Comparison of ENCODE assay signal across 9 cellular contexts in genomic region chr5:135245521-135246499, GRCh38.
A peak's percentile ranks its signal among the peaks of the same experiment; 100 is the strongest.
DNase-seq lines count a peak whose midpoint lies in the region; ATAC-seq and TF ChIP-seq lines count a peak whose summit lies in the region.
"Had no signal": no experiment of that assay in that cellular context is flagged by ENCODE, and none has a peak within 500 bp of the region (broad histone marks: within the 10 kb centered on the region; RNA-seq: fewer than 3 reads in every experiment).

No MANE protein-coding gene starts in this region.

- no peak overlapping the region for H3K27ac ChIP-seq in thyroid gland

- ATAC-seq in esophagus mucosa (peak; percentile 76), GM19351 (IDR thresholded peaks at IDR 0.05; ENCODE audit: unreplicated experiment) (no peak)

- 78 to 91% methylated on average over 8 of the region's 8 CpGs for WGBS in thyroid gland, 2 donors

- H3K27me3 ChIP-seq in thyroid gland = no peaks in the 10 kb centered on the region

- intact Hi-C loops in thyroid gland (cut with DNase I) = no loop called here

- no peak for TF ChIP-seq POLR2A in thyroid gland (IDR thresholded peaks at IDR 0.05)

- H3K4me3 ChIP-seq in thyroid gland (replicated peaks in 1 of 3) = no peak overlapping the region

- H3K9me3 ChIP-seq in thyroid gland = no peaks in the 10 kb centered on the region

- H3K4me1 ChIP-seq in thyroid gland = peaks cover 32 to 49% of the 10 kb centered on the region in 2 donors

- TF ChIP-seq CTCF in thyroid gland (IDR thresholded peaks at IDR 0.05) = no peak

- H3K36me3 ChIP-seq in thyroid gland = no peaks in the 10 kb centered on the region

- DNase-seq in GM03348 (ENCODE audit: low spot score) (peak; percentile 82), RPMI7951 (ENCODE audit: low read depth) (peak; percentile 82), retina (peak; percentile 1), DMS53 treated with DMSO at 0.1 percent for 48 hours (lab: John Stamatoyannopoulos, UW; ENCODE audit: unreplicated experiment) (no peak), NCI-H1694 (lab: John Stamatoyannopoulos, UW) (no peak), thyroid gland (no peak)
- DNase-seq: cerebellar nuclear complex had no signal

Comparison
In these comparisons a context has a peak if more than half of its experiments do, and no peak if none do; other contexts are left out.
1. DNase-seq: peak in GM03348 (single experiment), RPMI7951 (single experiment) and retina (single experiment); none in DMS53 treated with DMSO at 0.1 percent for 48 hours (single experiment), NCI-H1694 (single experiment) and thyroid gland (0 of 2).